8 cellular contexts compared by ENCODE assay signal in the genomic region with DNA sequence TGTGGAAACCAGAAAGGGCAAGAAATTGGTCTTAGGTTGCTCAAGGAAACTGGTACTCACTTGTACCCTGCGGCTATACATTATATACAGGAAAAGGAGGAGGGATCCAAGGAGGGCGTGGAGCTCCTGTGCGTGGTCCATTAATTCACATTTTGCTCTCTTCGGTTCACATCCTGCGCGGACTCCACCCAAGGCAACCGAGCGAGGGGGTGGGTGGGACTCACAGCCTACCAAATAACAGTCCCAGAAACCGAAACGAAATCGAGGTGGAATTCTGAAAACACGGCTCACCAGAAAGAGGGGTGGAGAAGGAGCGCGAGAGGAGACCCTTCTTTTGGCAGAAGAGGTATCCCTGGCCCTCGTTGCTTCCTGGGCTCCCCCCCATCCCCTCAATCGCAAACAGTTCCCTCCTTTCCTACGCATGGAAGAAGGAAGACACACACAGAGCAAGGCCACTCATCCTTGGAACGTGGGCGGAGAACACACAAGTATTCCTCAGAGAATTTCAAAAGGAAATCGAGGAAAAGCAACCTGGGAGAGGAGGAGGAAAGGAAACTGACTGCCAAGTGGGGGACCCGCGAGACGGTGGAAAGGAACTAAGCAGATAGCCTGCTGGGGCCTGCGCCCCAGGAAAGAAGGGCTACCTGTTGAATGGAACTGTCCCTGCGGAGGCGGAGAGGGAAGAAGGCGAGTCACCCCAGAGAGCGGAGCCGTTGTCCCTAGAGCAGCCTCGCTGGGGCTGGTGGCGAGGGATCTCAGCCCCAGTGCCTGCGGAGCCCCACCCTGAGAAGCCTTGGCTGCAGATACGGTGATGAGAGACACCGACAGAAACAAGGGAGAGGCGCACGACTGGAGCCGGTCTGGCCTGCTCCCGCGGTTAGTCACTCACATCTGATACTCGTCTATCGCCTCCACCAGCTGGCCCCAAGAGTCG. TPM values are rescaled to one million over a fixed set of nuclear protein-coding genes. Genes with fewer than 3 reads are reported as not detected.
DNase-seq lines count a peak whose midpoint lies in the region; ATAC-seq and TF ChIP-seq lines count a peak whose summit lies in the region.

No MANE protein-coding gene starts in this region.

- 0% methylated on average over 37 to 41 of the region's 42 CpGs for WGBS in thyroid gland, 2 donors

- intact Hi-C loops in thyroid gland (cut with DNase I) = loop anchor here (5.0 kb wide), 1 partner anchor 69 kb away; no protein-coding TSS in a partner anchor

- H3K4me1 ChIP-seq in SJSA1 (replicated peaks) = peaks cover 9% of the 10 kb centered on the region
- peaks cover 5% of the 10 kb centered on the region for H3K4me1 ChIP-seq in foreskin keratinocyte
- peaks cover 13 to 17% of the 10 kb centered on the region in 2 donors for H3K4me1 ChIP-seq in thyroid gland

- TF ChIP-seq POLR2A in thyroid gland (IDR thresholded peaks at IDR 0.05) = peak in 1 of 2 donors; percentile 12

- ATAC-seq in GM21786 (IDR thresholded peaks at IDR 0.05; ENCODE audit: unreplicated experiment) (peak; percentile 21), foreskin keratinocyte (peak; percentile 78)

- peak; percentile 83 for DNase-seq in Daoy (ENCODE audit: low read depth)
- peak; percentile 62 for DNase-seq in Jurkat, Clone E6-1 (ENCODE audit: low read depth, low spot score)
- DNase-seq in SJSA1 (ENCODE audit: low read depth in 1 of 2, low spot score in 2 of 2) = peak; percentile 67 to 69
- DNase-seq in activated gamma-delta T cell treated with anti-CD3 and anti-CD28 coated beads, Interleukin-2, amount 50 U/mL, for 16 hours (ENCODE audit: low read depth) = peak; percentile 28
- DNase-seq in foreskin keratinocyte = peak; percentile 64 to 79
- DNase-seq in nucleus accumbens (lab: John Stamatoyannopoulos, UW) = peak in 51 of 56 donors; percentile 2 to 80 (median 47)
- DNase-seq in thyroid gland = peak; percentile 54 to 59

- H3K27me3 ChIP-seq in SJSA1 (replicated peaks) (no peaks in the 10 kb centered on the region), foreskin keratinocyte (no peaks in the 10 kb centered on the region), thyroid gland (no peaks in the 10 kb centered on the region)

- H3K9me3 ChIP-seq in SJSA1 (replicated peaks) (no peaks in the 10 kb centered on the region), thyroid gland (no peaks in the 10 kb centered on the region)

- no peak for TF ChIP-seq CTCF in foreskin keratinocyte (conservative IDR thresholded peaks at IDR 0.05)
- TF ChIP-seq CTCF in thyroid gland (IDR thresholded peaks at IDR 0.05) = no peak

- H3K4me3 ChIP-seq in Jurkat, Clone E6-1 (ENCODE audit: low read length) = peak overlapping the region; percentile 99
- H3K4me3 ChIP-seq in SJSA1 (peak overlapping the region; percentile 67), thyroid gland (replicated peaks in 1 of 3) (peak overlapping the region; percentile 68 to 95 (median 76))

- peaks cover 35% of the 10 kb centered on the region for H3K36me3 ChIP-seq in SJSA1
- peaks cover 4 to 6% of the 10 kb centered on the region in 2 donors for H3K36me3 ChIP-seq in thyroid gland

- H3K27ac ChIP-seq in SJSA1 (peak overlapping the region; percentile 97), foreskin keratinocyte (peak overlapping the region; percentile 79), thyroid gland (peak overlapping the region; percentile 84 to 98 (median 93))

RNA-seq across cellular contexts. Expression of a gene that starts 0.7 kb away (rescaled TPM):
- total RNA-seq in Daoy (2014; rRNA removed; shearing (Covaris generic)) = 25.8 and 29.9 TPM in 2 replicates
- 35.0 TPM for polyA plus RNA-seq in Jurkat, Clone E6-1 (2012; ENCODE audit: insufficient read depth, insufficient read length)
- total RNA-seq in SJSA1 (2014; rRNA removed; shearing (Covaris generic)) = 37.2 and 50.0 TPM in 2 replicates
- total RNA-seq in foreskin keratinocyte = 76.3 and 83.7 TPM in 2 replicates
- 47.5 and 48.8 TPM in 2 replicates for polyA plus RNA-seq in foreskin keratinocyte
- 10 to 100 TPM; 48.2 to 61.9 (median 52.7) TPM for total RNA-seq in thyroid gland

RNA-seq across cellular contexts. Expression of a gene that starts 0.8 kb away (rescaled TPM):
- total RNA-seq in Daoy (2014; rRNA removed; shearing (Covaris generic)) = 59.6 and 59.8 TPM in 2 replicates
- 9.5 TPM for polyA plus RNA-seq in Jurkat, Clone E6-1 (2012; ENCODE audit: insufficient read depth, insufficient read length)
- 38.4 and 67.6 TPM in 2 replicates for total RNA-seq in SJSA1 (2014; rRNA removed; shearing (Covaris generic))
- total RNA-seq in foreskin keratinocyte (39.7 and 47.2 TPM in 2 replicates), thyroid gland (10 to 100 TPM; 48.8 to 95.3 (median 80.4) TPM)
- polyA plus RNA-seq in foreskin keratinocyte = 14.2 and 17.3 TPM in 2 replicates

RNA-seq across cellular contexts. Expression of a gene that starts 25.4 kb away (rescaled TPM):
- not detected in 2 replicates for total RNA-seq in Daoy (2014; rRNA removed; shearing (Covaris generic))
- polyA plus RNA-seq in Jurkat, Clone E6-1 (2012; ENCODE audit: insufficient read depth, insufficient read length) = not detected
- total RNA-seq in SJSA1 (2014; rRNA removed; shearing (Covaris generic)) = not detected in 2 replicates
- not detected in 2 replicates for total RNA-seq in foreskin keratinocyte
- not detected in 2 replicates for polyA plus RNA-seq in foreskin keratinocyte
- under 1 TPM in 1 of 4 donors, not detected in 3; 0.33 TPM for total RNA-seq in thyroid gland

Comparison
In these comparisons a context has a peak if more than half of its experiments do, and no peak if none do; other contexts are left out.
1. Peak in every context shown above with its lines: DNase-seq, ATAC-seq, H3K4me3 ChIP-seq and H3K27ac ChIP-seq.
2. DNase-seq: peak in every context shown above with its lines; median percentile 83 in Daoy; 72 in foreskin keratinocyte; 68 in SJSA1; 62 in Jurkat, Clone E6-1; 56 in thyroid gland; 47 in nucleus accumbens; 28 in activated gamma-delta T cell treated with anti-CD3 and anti-CD28 coated beads, Interleukin-2, amount 50 U/mL, for 16 hours.